In the genomic region with DNA sequence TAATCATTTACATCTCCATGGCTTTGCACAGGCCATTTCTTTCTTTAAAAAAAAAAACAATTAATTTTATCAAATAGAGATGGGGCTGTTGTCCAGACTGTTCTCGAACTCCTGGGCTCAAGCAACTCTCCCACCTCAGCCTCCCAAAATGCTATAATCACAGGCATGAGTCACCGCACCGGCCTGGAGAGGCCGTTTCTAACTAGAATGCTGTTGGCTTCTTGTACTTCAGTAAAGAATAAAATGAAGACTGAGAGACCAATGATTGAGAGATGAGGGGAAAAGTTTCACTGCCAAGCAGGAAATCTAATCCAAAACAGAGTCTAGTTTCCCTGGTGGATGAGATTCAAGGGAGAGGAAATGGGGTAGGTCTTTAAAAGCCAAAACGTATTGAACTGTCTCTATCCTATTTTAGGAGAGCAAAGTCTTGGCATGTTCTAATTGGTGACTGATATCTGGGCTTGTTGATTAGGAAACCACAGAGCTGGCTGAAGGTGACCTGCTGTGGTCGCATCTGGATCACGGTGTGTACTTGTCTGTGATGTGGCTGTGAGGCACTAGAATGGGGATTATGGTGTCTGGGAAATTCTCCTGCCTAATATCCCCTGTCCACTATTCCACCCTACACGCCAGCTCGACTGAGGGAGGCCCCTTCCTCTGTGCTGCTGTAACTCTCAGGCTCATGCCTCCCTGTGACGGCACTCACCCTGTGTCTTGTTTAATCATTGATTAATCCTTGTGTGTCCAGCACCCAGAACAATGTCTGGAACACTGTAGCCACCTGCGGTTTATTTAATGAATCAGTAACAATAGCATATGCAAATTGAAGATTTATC, we compare ENCODE assay signal across 16 cellular contexts. TPM values are rescaled to one million over a fixed set of nuclear protein-coding genes. Genes with fewer than 3 reads are reported as not detected.
DNase-seq lines count a peak whose midpoint lies in the region; ATAC-seq, FAIRE-seq and TF ChIP-seq lines count a peak whose summit lies in the region.
"Had no signal": no experiment of that assay in that cellular context is flagged by ENCODE, and none has a peak within 500 bp of the region (broad histone marks: within the 10 kb centered on the region; RNA-seq: fewer than 3 reads in every experiment).

No MANE protein-coding gene starts in this region.

- H3K79me2 ChIP-seq in HepG2 (ENCODE audit: insufficient read depth, low read length), result no peaks in the 10 kb centered on the region

- H3K9me3 ChIP-seq in HepG2 (ENCODE audit: low read length), result no peaks in the 10 kb centered on the region
- H3K9me3 ChIP-seq: right atrium auricular region, transverse colon had no signal

- peak overlapping the region; percentile 66 to 90 (median 85) for H3K27ac Mint-ChIP-seq in brain
- no peak overlapping the region for H3K27ac Mint-ChIP-seq in activated naive CD8-positive, alpha-beta T cell treated with anti-CD3 and anti-CD28 coated beads, Interleukin-2, amount 50 U/mL, for 24 hours
- H3K27ac Mint-ChIP-seq: activated naive CD4-positive, alpha-beta T cell treated with anti-CD3 and anti-CD28 coated beads, Interleukin-2, amount 50 U/mL, for 72 hours; T-helper 2 cell treated with Interferon-gamma antibody and Interleukin-4, amounts not matched to agents 5 μg/mL and 100 μg/mL, for 36 hours had no signal

- no peak overlapping the region for H3K4me3 ChIP-seq in HepG2 (replicated peaks in 1 of 3; ENCODE audit: insufficient read depth in 1 of 3, low read depth in 2 of 3, low read length in 3 of 3)
- H3K4me3 ChIP-seq: right atrium auricular region, transverse colon had no signal

- FAIRE-seq in D721Med (lab: Jason Lieb, UNC) (peak; percentile 32), HepG2 (lab: Jason Lieb, UNC) (no peak)
- FAIRE-seq: G401.6 had no signal

- intact Hi-C loops in HepG2 (cut with micrococcal nuclease; ENCODE audit: unreplicated experiment), result no loop called here

- no peak overlapping the region for H3K9ac ChIP-seq in HepG2 (ENCODE audit: insufficient read depth, low read depth, low read length)
- H3K9ac ChIP-seq: KMS-11 had no signal

- H3K4me2 ChIP-seq in HepG2 (ENCODE audit: low read depth, low read length), result peak overlapping the region; percentile 32; the same call in 1 of the 2 replicates
- H3K4me2 ChIP-seq: KMS-11 had no signal

- no peak for TF ChIP-seq RAD21 in HepG2 (CRISPR knock-in tag; IDR thresholded peaks at IDR 0.05)

- peaks cover 8% of the 10 kb centered on the region; the same call in 1 of the 2 replicates for H3K4me1 ChIP-seq in HepG2 (ENCODE audit: insufficient read depth, low read length)
- H3K4me1 ChIP-seq: right atrium auricular region had no signal

- TF ChIP-seq CTCF in D721Med (IDR thresholded peaks at IDR 0.05; ENCODE audit: insufficient read depth, missing control alignments) (no peak), brain (conservative IDR thresholded peaks at IDR 0.05) (no peak), HepG2 (CRISPR knock-in tag; IDR thresholded peaks at IDR 0.05) (no peak)

- peak overlapping the region in 3 of 5 experiments; percentile 20 to 39 (median 39) for H3K4me3 Mint-ChIP-seq in brain
- no peak overlapping the region for H3K4me3 Mint-ChIP-seq in activated naive CD8-positive, alpha-beta T cell treated with anti-CD3 and anti-CD28 coated beads, Interleukin-2, amount 50 U/mL, for 24 hours
- H3K4me3 Mint-ChIP-seq: T-helper 2 cell treated with Interferon-gamma antibody and Interleukin-4, amounts not matched to agents 5 μg/mL and 100 μg/mL, for 36 hours had no signal

- no peaks in the 10 kb centered on the region for H3K36me3 ChIP-seq in HepG2 (replicated peaks in 1 of 2; ENCODE audit: control insufficient read depth in 1 of 2, insufficient read depth in 2 of 2, low read length in 2 of 2)
- H3K36me3 ChIP-seq: right atrium auricular region, transverse colon had no signal

- H3K4me1 Mint-ChIP-seq in brain, result peaks cover 46% of the 10 kb centered on the region
- no peaks in the 10 kb centered on the region for H3K4me1 Mint-ChIP-seq in activated naive CD8-positive, alpha-beta T cell treated with anti-CD3 and anti-CD28 coated beads, Interleukin-2, amount 50 U/mL, for 24 hours

- in situ Hi-C loops in HepG2 (cut with HindIII; ENCODE audit: extremely low pct_ligation_motif_present, low pct_unique_long_range_greater_than_20kb), result no loop called here

- peak; percentile 95 for ATAC-seq in HepG2
- no peak for ATAC-seq in HG03139 (IDR thresholded peaks at IDR 0.05; ENCODE audit: unreplicated experiment)
- no peak for ATAC-seq in GM21717 (IDR thresholded peaks at IDR 0.05; ENCODE audit: unreplicated experiment)
- no peak for ATAC-seq in activated naive CD8-positive, alpha-beta T cell treated with anti-CD3 and anti-CD28 coated beads, Interleukin-2, amount 50 U/mL, for 24 hours
- ATAC-seq: activated naive CD4-positive, alpha-beta T cell treated with anti-CD3 and anti-CD28 coated beads, Interleukin-2, amount 50 U/mL, for 72 hours had no signal

- no peak for DNase-seq in D721Med (ENCODE audit: insufficient read length, low spot score)
- DNase-seq in M059J (ENCODE audit: low read depth), result peak; percentile 68
- DNase-seq in HepG2 (ENCODE audit: low spot score), result no peak
- no peak for DNase-seq in stimulated activated CD4-positive, alpha-beta T cell treated with anti-CD3 and anti-CD28 coated beads, Interleukin-2, amount 100 ng/mL, for 48 hours
- no peak for DNase-seq in activated naive CD8-positive, alpha-beta T cell treated with anti-CD3 and anti-CD28 coated beads, Interleukin-2, amount 50 U/mL, for 24 hours
- DNase-seq: AML-193; effector CD8-positive, alpha-beta T cell; transverse colon had no signal

- no peak for TF ChIP-seq EP300 in HepG2 (IDR thresholded peaks at IDR 0.05; ENCODE audit: low read depth in 2 of 2, low read length in 2 of 2)
- no peak for TF ChIP-seq EP300 in HepG2 (CRISPR knock-in tag; IDR thresholded peaks at IDR 0.05; ENCODE audit: borderline replicate concordance)

- H4K20me1 ChIP-seq in HepG2 (ENCODE audit: insufficient read depth, low read length), result no peaks in the 10 kb centered on the region

- peaks cover 2 to 12% of the 10 kb centered on the region in 2 experiments; a peak in 1 of 5 replicates for H3K27me3 ChIP-seq in HepG2 (ENCODE audit: control insufficient read depth in 1 of 2, insufficient read depth in 2 of 2, low read length in 2 of 2)
- H3K27me3 ChIP-seq: right atrium auricular region, transverse colon had no signal

- WGBS in HepG2 (ENCODE audit: low lambda C conversion rate), result 1% methylated on average over 8 of the region's 11 CpGs

- peaks cover 19% of the 10 kb centered on the region for H3K36me3 Mint-ChIP-seq in brain
- no peaks in the 10 kb centered on the region for H3K36me3 Mint-ChIP-seq in activated naive CD8-positive, alpha-beta T cell treated with anti-CD3 and anti-CD28 coated beads, Interleukin-2, amount 50 U/mL, for 24 hours (ENCODE audit: low read depth)
- H3K36me3 Mint-ChIP-seq: activated naive CD4-positive, alpha-beta T cell treated with anti-CD3 and anti-CD28 coated beads, Interleukin-2, amount 50 U/mL, for 72 hours had no signal

- H3K27me3 Mint-ChIP-seq in brain, result no peaks in the 10 kb centered on the region
- no peaks in the 10 kb centered on the region for H3K27me3 Mint-ChIP-seq in activated naive CD8-positive, alpha-beta T cell treated with anti-CD3 and anti-CD28 coated beads, Interleukin-2, amount 50 U/mL, for 24 hours

- no peak overlapping the region for H2AFZ ChIP-seq in HepG2 (ENCODE audit: low read length)

- peaks cover 0 to 3% (median 0%) of the 10 kb centered on the region in 5 experiments for H3K9me3 Mint-ChIP-seq in brain
- no peaks in the 10 kb centered on the region for H3K9me3 Mint-ChIP-seq in activated naive CD8-positive, alpha-beta T cell treated with anti-CD3 and anti-CD28 coated beads, Interleukin-2, amount 50 U/mL, for 24 hours
- H3K9me3 Mint-ChIP-seq: T-helper 2 cell treated with Interferon-gamma antibody and Interleukin-4, amounts not matched to agents 5 μg/mL and 100 μg/mL, for 36 hours had no signal

- no peak for TF ChIP-seq POLR2A in HepG2 (IDR thresholded peaks at IDR 0.05; ENCODE audit: insufficient read depth in 1 of 2, low read depth in 2 of 2, low read length in 2 of 2)

- CTCF ChIA-PET in HepG2 (lab: Yijun Ruan, JAX; ENCODE audit: low intra/inter-chr PET ratio, low total read pairs), result no interaction called here

- POLR2A ChIA-PET in HepG2 (lab: Yijun Ruan, JAX), result no interaction called here

- no TSS peak for BruUV-seq in HepG2 (replicated peaks; lab: Mats Ljungman, UMichigan)

- no peak overlapping the region for H3K27ac ChIP-seq in HepG2 (ENCODE audit: extremely low read length, insufficient read depth, low read length)
- H3K27ac ChIP-seq: KMS-11, right atrium auricular region, transverse colon had no signal

TF ChIP-seq in HepG2, 621 proteins besides CTCF, POLR2A, EP300 and RAD21 (continues in another document):
- TF ChIP-seq HDAC2 (CRISPR knock-in tag; IDR thresholded peaks at IDR 0.05), result no peak

RNA-seq across cellular contexts. Expression of gene TRIM2, which starts 15.1 kb away (rescaled TPM):
- total RNA-seq in M059J (2014; rRNA removed; shearing (Covaris generic)), result 13.2 and 18.4 TPM in 2 replicates
- 17.8 TPM for polyA plus RNA-seq in brain (ENCODE audit: insufficient read depth, low read depth, low replicate concordance)
- total RNA-seq in HepG2 (2016; rRNA removed; fragmentation: Illumina TruSeq; extraction: Trizol), result 4.2 and 7.0 TPM in 2 replicates
- total RNA-seq in HepG2 (2016; cell fraction: cytosol; rRNA removed; fragmentation: Illumina TruSeq; extraction: Trizol; ENCODE audit: low read depth), result 1.8 and 2.6 TPM in 2 replicates
- total RNA-seq in HepG2 (2016; cell fraction: insoluble cytoplasmic fraction; rRNA removed; fragmentation: Illumina TruSeq; extraction: Trizol), result 3.7 and 4.1 TPM in 2 replicates
- total RNA-seq in HepG2 (2016; cell fraction: membrane; rRNA removed; fragmentation: Illumina TruSeq; extraction: Trizol), result 1.2 and 1.3 TPM in 2 replicates
- 5.2 and 6.5 TPM in 2 replicates for total RNA-seq in HepG2 (2016; cell fraction: nucleus; rRNA removed; fragmentation: Illumina TruSeq; extraction: Trizol)
- 2.1 and 2.9 TPM in 2 replicates for polyA plus RNA-seq in HepG2 (2011; rRNA removed)
- polyA plus RNA-seq in HepG2 (2011; cell fraction: cytosol; rRNA removed), result 2.1 and 2.4 TPM in 2 replicates
- polyA plus RNA-seq in HepG2 (2011; cell fraction: nucleus; rRNA removed), result 2.8 and 4.0 TPM in 2 replicates
- 1.9 and 2.8 TPM in 2 replicates for polyA plus RNA-seq in HepG2 (2012)
- 0.27 and 0.29 TPM in 2 replicates for polyA plus RNA-seq in HepG2 (2016; cell fraction: cytosol; fragmentation: Illumina TruSeq; extraction: Trizol; ENCODE audit: low read depth)
- 2.8 and 2.9 TPM in 2 replicates for polyA plus RNA-seq in HepG2 (2016; cell fraction: insoluble cytoplasmic fraction; fragmentation: Illumina TruSeq; extraction: Trizol; ENCODE audit: low read depth)
- polyA plus RNA-seq in HepG2 (2016; cell fraction: membrane; fragmentation: Illumina TruSeq; extraction: Trizol; ENCODE audit: low read depth), result 0.50 and 0.55 TPM in 2 replicates
- 2.9 and 3.5 TPM in 2 replicates for polyA plus RNA-seq in HepG2 (2016; cell fraction: nucleus; fragmentation: Illumina TruSeq; extraction: Trizol; ENCODE audit: insufficient read depth, low read depth)
- 10.3 and 18.9 TPM in 2 replicates for polyA minus RNA-seq in HepG2 (2011; rRNA and poly(A)+ RNA removed; ENCODE audit: low replicate concordance)
- polyA minus RNA-seq in HepG2 (2011; cell fraction: cytosol; rRNA and poly(A)+ RNA removed), result 4.3 and 6.3 TPM in 2 replicates
- polyA minus RNA-seq in HepG2 (2011; cell fraction: nucleus; rRNA and poly(A)+ RNA removed), result 10.4 and 12.2 TPM in 2 replicates
